Comparison of ENCODE assay signal across 24 cellular contexts in the genomic region with DNA sequence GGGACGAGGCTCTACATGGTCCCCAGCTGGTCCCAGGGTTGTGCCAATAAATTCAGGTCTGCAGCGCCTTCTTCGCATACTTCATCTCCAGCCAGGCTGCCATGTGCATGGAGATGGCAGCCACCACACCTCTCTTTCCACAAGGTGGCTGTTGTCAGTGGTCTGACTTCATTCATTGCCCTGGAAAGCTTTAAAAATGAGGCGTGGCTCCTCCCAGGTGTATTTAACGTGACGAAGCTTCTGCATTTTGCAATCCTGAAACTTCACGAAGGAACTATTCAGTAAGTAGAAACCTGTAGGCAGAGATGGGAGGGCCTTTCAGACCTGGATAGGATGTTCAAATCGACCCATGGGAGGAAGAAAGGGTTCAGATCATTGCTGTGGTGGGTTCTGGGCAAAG.
"Had no signal": no experiment of that assay in that cellular context is flagged by ENCODE, and none has a peak within 500 bp of the region (broad histone marks: within the 10 kb centered on the region; RNA-seq: fewer than 3 reads in every experiment).

No MANE protein-coding gene starts in this region.

- DNase-seq: activated CD4-positive, alpha-beta T cell treated with anti-CD3 and anti-CD28 coated beads for 4 hours; activated CD4-positive, alpha-beta T cell treated with anti-CD3 and anti-CD28 coated beads, Interleukin-2, amount 50 U/mL, for 4 hours; activated CD8-positive, alpha-beta memory T cell treated with anti-CD3 and anti-CD28 coated beads for 24 hours; activated effector memory CD4-positive, alpha-beta T cell treated with anti-CD3 and anti-CD28 coated beads, Interleukin-2, amount 50 U/mL, for 16 hours; activated naive CD4-positive, alpha-beta T cell treated with anti-CD3 and anti-CD28 coated beads, Interleukin-2, amount 10 ng/mL, durations not matched to agents 7 days and 5 days; activated naive CD8-positive, alpha-beta T cell treated with anti-CD3 and anti-CD28 coated beads, Interleukin-2, amount 10 ng/mL, durations not matched to agents 7 days and 5 days; effector CD4-positive, alpha-beta T cell; gastrocnemius medialis; glutamatergic neuron; islet precursor cell; naive thymus-derived CD8-positive, alpha-beta T cell; occipital lobe; right lobe of liver; stimulated activated CD4-positive, alpha-beta T cell treated with anti-CD3 and anti-CD28 coated beads, Interleukin-2, amount 100 ng/mL, for 48 hours; stimulated activated naive CD8-positive, alpha-beta T cell treated with anti-CD3 and anti-CD28 coated beads, Interleukin-15, amount 100 ng/mL, for 72 hours; substantia nigra had no signal

- ATAC-seq: gastrocnemius medialis; naive thymus-derived CD8-positive, alpha-beta T cell; stimulated activated naive CD8-positive, alpha-beta T cell treated with anti-CD3 and anti-CD28 coated beads, Interleukin-15, amount 100 ng/mL, for 72 hours had no signal

- H3K27ac ChIP-seq: ascending aorta, epithelial cell of prostate, gastrocnemius medialis, hepatocyte, SK-N-MC had no signal

- H3K4me1 ChIP-seq: ascending aorta, gastrocnemius medialis had no signal

- H3K4me3 ChIP-seq: ascending aorta, gastrocnemius medialis, hepatocyte, right lobe of liver, SK-N-MC had no signal

- H3K36me3 ChIP-seq: gastrocnemius medialis, right lobe of liver had no signal

- H3K27me3 ChIP-seq: ascending aorta, gastrocnemius medialis, hepatocyte, right lobe of liver had no signal

- H3K27me3 Mint-ChIP-seq: activated naive CD4-positive, alpha-beta T cell treated with anti-CD3 and anti-CD28 coated beads, Interleukin-2, amount 10 ng/mL, durations not matched to agents 7 days and 5 days; activated naive CD8-positive, alpha-beta T cell treated with anti-CD3 and anti-CD28 coated beads, Interleukin-2, amount 10 ng/mL, durations not matched to agents 7 days and 5 days; brain; naive thymus-derived CD8-positive, alpha-beta T cell; stimulated activated naive CD8-positive, alpha-beta T cell treated with anti-CD3 and anti-CD28 coated beads, Interleukin-15, amount 100 ng/mL, for 72 hours had no signal

- H3K4me3 Mint-ChIP-seq: activated naive CD4-positive, alpha-beta T cell treated with anti-CD3 and anti-CD28 coated beads, Interleukin-2, amount 10 ng/mL, durations not matched to agents 7 days and 5 days; activated naive CD8-positive, alpha-beta T cell treated with anti-CD3 and anti-CD28 coated beads, Interleukin-2, amount 10 ng/mL, durations not matched to agents 7 days and 5 days; brain; dendritic cell treated with granulocyte-macrophage colony-stimulating factor and Interleukin-4, amounts not matched to agents 40 ng/mL and 50 ng/mL, for 4 days; mesothelial cell of epicardium; naive thymus-derived CD8-positive, alpha-beta T cell; neural crest cell; stimulated activated naive CD8-positive, alpha-beta T cell treated with anti-CD3 and anti-CD28 coated beads, Interleukin-15, amount 100 ng/mL, for 72 hours had no signal

- H3K27ac Mint-ChIP-seq: activated naive CD4-positive, alpha-beta T cell treated with anti-CD3 and anti-CD28 coated beads, Interleukin-2, amount 10 ng/mL, durations not matched to agents 7 days and 5 days; activated naive CD8-positive, alpha-beta T cell treated with anti-CD3 and anti-CD28 coated beads, Interleukin-2, amount 10 ng/mL, durations not matched to agents 7 days and 5 days; brain; dendritic cell treated with granulocyte-macrophage colony-stimulating factor and Interleukin-4, amounts not matched to agents 40 ng/mL and 50 ng/mL, for 4 days; mesothelial cell of epicardium had no signal

- H3K9me3 ChIP-seq: ascending aorta, gastrocnemius medialis, right lobe of liver had no signal

- H3K4me1 Mint-ChIP-seq: brain, mesothelial cell of epicardium had no signal
